ENCODE assay signal across 27 cellular contexts in genomic region chr6:36934868-36935267, GRCh38. TPM values are rescaled to one million over a fixed set of nuclear protein-coding genes. Genes with fewer than 3 reads are reported as not detected.
"Had no signal": no experiment of that assay in that cellular context is flagged by ENCODE, and none has a peak within 500 bp of the region (broad histone marks: within the 10 kb centered on the region; RNA-seq: fewer than 3 reads in every experiment).

No MANE protein-coding gene starts in this region.

- H3K27me3 Mint-ChIP-seq: activated CD8-positive, alpha-beta T cell treated with anti-CD3 and anti-CD28 coated beads for 36 hours; activated naive CD4-positive, alpha-beta T cell treated with anti-CD3 and anti-CD28 coated beads, Interleukin-2, amount 50 U/mL, for 24 hours; activated T-helper 17 cell treated with anti-CD3 and anti-CD28 coated beads, Interleukin-2, amount 50 U/mL, for 72 hours had no signal

- H3K9me3 Mint-ChIP-seq: activated CD4-positive, alpha-beta T cell treated with anti-CD3 and anti-CD28 coated beads, Interleukin-2, amount 10 ng/mL, durations not matched to agents 24 days and 14 days; activated CD8-positive, alpha-beta T cell treated with anti-CD3 and anti-CD28 coated beads for 36 hours; activated naive CD4-positive, alpha-beta T cell treated with anti-CD3 and anti-CD28 coated beads, Interleukin-2, amount 50 U/mL, for 24 hours; activated naive CD8-positive, alpha-beta T cell treated with anti-CD3 and anti-CD28 coated beads, Interleukin-2, amount 10 ng/mL, durations not matched to agents 7 days and 5 days; activated T-cell treated with anti-CD3 and anti-CD28 coated beads, Interleukin-2, amount 50 U/mL, for 72 hours; activated T-helper 17 cell treated with anti-CD3 and anti-CD28 coated beads, Interleukin-2, amount 50 U/mL, for 72 hours had no signal

- H3K4me1 Mint-ChIP-seq: activated naive CD4-positive, alpha-beta T cell treated with anti-CD3 and anti-CD28 coated beads, Interleukin-2, amount 50 U/mL, for 24 hours had no signal

- H3K4me3 Mint-ChIP-seq: activated CD4-positive, alpha-beta T cell treated with anti-CD3 and anti-CD28 coated beads, Interleukin-2, amount 10 ng/mL, durations not matched to agents 24 days and 14 days; activated CD8-positive, alpha-beta T cell treated with anti-CD3 and anti-CD28 coated beads for 36 hours; activated naive CD4-positive, alpha-beta T cell treated with anti-CD3 and anti-CD28 coated beads, Interleukin-2, amount 50 U/mL, for 24 hours; activated naive CD8-positive, alpha-beta T cell treated with anti-CD3 and anti-CD28 coated beads, Interleukin-2, amount 10 ng/mL, durations not matched to agents 7 days and 5 days; activated T-cell treated with anti-CD3 and anti-CD28 coated beads, Interleukin-2, amount 50 U/mL, for 72 hours; activated T-helper 17 cell treated with anti-CD3 and anti-CD28 coated beads, Interleukin-2, amount 50 U/mL, for 72 hours had no signal

- H3K4me3 ChIP-seq: ascending aorta, body of pancreas, MG63, SJCRH30, SK-N-MC had no signal

- H3K27ac Mint-ChIP-seq: activated CD4-positive, alpha-beta T cell treated with anti-CD3 and anti-CD28 coated beads, Interleukin-2, amount 10 ng/mL, durations not matched to agents 24 days and 14 days; activated CD8-positive, alpha-beta T cell treated with anti-CD3 and anti-CD28 coated beads for 36 hours; activated naive CD4-positive, alpha-beta T cell treated with anti-CD3 and anti-CD28 coated beads, Interleukin-2, amount 50 U/mL, for 24 hours; activated naive CD8-positive, alpha-beta T cell treated with anti-CD3 and anti-CD28 coated beads, Interleukin-2, amount 10 ng/mL, durations not matched to agents 7 days and 5 days; activated T-cell treated with anti-CD3 and anti-CD28 coated beads, Interleukin-2, amount 50 U/mL, for 72 hours; activated T-helper 17 cell treated with anti-CD3 and anti-CD28 coated beads, Interleukin-2, amount 50 U/mL, for 72 hours had no signal

- ATAC-seq: activated CD8-positive, alpha-beta T cell treated with anti-CD3 and anti-CD28 coated beads for 36 hours; activated T-cell treated with anti-CD3 and anti-CD28 coated beads, Interleukin-2, amount 50 U/mL, for 72 hours; activated T-helper 17 cell treated with anti-CD3 and anti-CD28 coated beads, Interleukin-2, amount 50 U/mL, for 72 hours; body of pancreas had no signal

- H3K36me3 ChIP-seq: ascending aorta, SJCRH30 had no signal

- DNase-seq: activated CD4-positive, alpha-beta T cell treated with anti-CD3 and anti-CD28 coated beads, Interleukin-2, amount 10 ng/mL, durations not matched to agents 24 days and 14 days; activated CD4-positive, alpha-beta T cell treated with anti-CD3 and anti-CD28 coated beads, Interleukin-2, amount 50 U/mL, for 4 hours; activated CD8-positive, alpha-beta T cell treated with anti-CD3 and anti-CD28 coated beads for 36 hours; activated effector memory CD4-positive, alpha-beta T cell treated with anti-CD3 and anti-CD28 coated beads, Interleukin-2, amount 50 U/mL, for 16 hours; activated naive CD4-positive, alpha-beta T cell treated with Interleukin-2 at 50 U/mL for 16 hours; activated naive CD8-positive, alpha-beta T cell treated with anti-CD3 and anti-CD28 coated beads, Interleukin-2, amount 10 ng/mL, durations not matched to agents 7 days and 5 days; activated T-cell treated with anti-CD3 and anti-CD28 coated beads, Interleukin-2, amount 50 U/mL, for 1 hour; activated T-cell treated with anti-CD3 and anti-CD28 coated beads, Interleukin-2, amount 50 U/mL, for 72 hours; amygdala; body of pancreas; central memory CD4-positive, alpha-beta T cell; MG63; NCI-H1048; NCI-H1105 treated with DMSO at 0.1 percent for 48 hours; NCI-H1436; NCI-H1694 treated with DMSO at 0.1 percent for 48 hours; NCI-H2029; NCI-H345; NCI-H524 treated with DMSO at 0.1 percent for 48 hours; SHP77; SJCRH30; T1000 had no signal

- H3K9me3 ChIP-seq: ascending aorta, body of pancreas, MG63, SJCRH30 had no signal

- H3K4me1 ChIP-seq: ascending aorta, body of pancreas had no signal

- FAIRE-seq: RCC 7860 had no signal

- H3K27ac ChIP-seq: ascending aorta, body of pancreas, SJCRH30, SK-N-MC had no signal

- H3K27me3 ChIP-seq: ascending aorta, body of pancreas, MG63, SJCRH30 had no signal

RNA-seq across cellular contexts. Expression of gene PI16, which starts 19.7 kb away (rescaled TPM):
- total RNA-seq: activated CD4-positive, alpha-beta T cell treated with anti-CD3 and anti-CD28 coated beads, Interleukin-2, amount 10 ng/mL, durations not matched to agents 24 days and 14 days; activated CD8-positive, alpha-beta T cell treated with anti-CD3 and anti-CD28 coated beads for 36 hours; SJCRH30 had no signal
